8 cellular contexts compared by ENCODE assay signal in genomic region chr6:45424628-45424955, GRCh38. TPM values are rescaled to one million over a fixed set of nuclear protein-coding genes. Genes with fewer than 3 reads are reported as not detected.
A peak's percentile ranks its signal among the peaks of the same experiment; 100 is the strongest.
DNase-seq lines count a peak whose midpoint lies in the region; ATAC-seq, FAIRE-seq and TF ChIP-seq lines count a peak whose summit lies in the region.

No MANE protein-coding gene starts in this region.

- H3K36me3 ChIP-seq in GM23338 (ENCODE audit: insufficient read depth) (no peaks in the 10 kb centered on the region), SJCRH30 (peaks cover 49% of the 10 kb centered on the region), rectal smooth muscle tissue (ENCODE audit: control insufficient read depth, insufficient read depth, low read length) (no peaks in the 10 kb centered on the region)

- no peak for FAIRE-seq in urothelium cell line (lab: Jason Lieb, UNC)

- H3K4me3 ChIP-seq in GM23338, result peak overlapping the region; percentile 90
- peak overlapping the region; percentile 97 for H3K4me3 ChIP-seq in SJCRH30
- peak overlapping the region; percentile 87 for H3K4me3 ChIP-seq in rectal smooth muscle tissue (ENCODE audit: low read length)

- H3K9me2 ChIP-seq in GM23338 (ENCODE audit: insufficient read depth), result no peaks in the 10 kb centered on the region

- no peaks in the 10 kb centered on the region for H3K9me3 Mint-ChIP-seq in GM23338
- H3K9me3 Mint-ChIP-seq in endothelial cell (ENCODE audit: unreplicated experiment), result no peaks in the 10 kb centered on the region

- H3K27me3 ChIP-seq in GM23338 (ENCODE audit: insufficient read depth), result peaks cover 73% of the 10 kb centered on the region
- no peaks in the 10 kb centered on the region for H3K27me3 ChIP-seq in SJCRH30
- H3K27me3 ChIP-seq in rectal smooth muscle tissue (ENCODE audit: control insufficient read depth, insufficient read depth, low read length), result peaks cover 16% of the 10 kb centered on the region

- no peaks in the 10 kb centered on the region for H3K9me3 ChIP-seq in SJCRH30 (replicated peaks)

- H2AFZ ChIP-seq in GM23338, result no peak overlapping the region

- no peak for TF ChIP-seq CTCF in GM23338 (conservative IDR thresholded peaks at IDR 0.05; ENCODE audit: low read depth in 2 of 2)
- no peak for TF ChIP-seq CTCF in endothelial cell (IDR thresholded peaks at IDR 0.05; ENCODE audit: unreplicated experiment)

- H3K9ac ChIP-seq in rectal smooth muscle tissue (ENCODE audit: low read length), result no peak overlapping the region

- DNase-seq in GM23338 (ENCODE audit: low spot score) (no peak), SJCRH30 (no peak), endothelial cell (ENCODE audit: low spot score) (no peak), NCI-H1105 (lab: John Stamatoyannopoulos, UW) (no peak), urothelium cell line (ENCODE audit: low spot score) (no peak), NCI-H510A (lab: John Stamatoyannopoulos, UW) (no peak)

- H3K4me2 ChIP-seq in GM23338, result peak overlapping the region; percentile 94

- no peak overlapping the region for H3K27ac ChIP-seq in GM23338 (ENCODE audit: low read depth)
- peak overlapping the region; percentile 98 for H3K27ac ChIP-seq in SJCRH30
- H3K27ac ChIP-seq in rectal smooth muscle tissue (ENCODE audit: low read depth, low read length), result no peak overlapping the region

- peak overlapping the region; percentile 85 for H3K4me3 Mint-ChIP-seq in GM23338
- H3K4me3 Mint-ChIP-seq in endothelial cell (ENCODE audit: unreplicated experiment), result peak overlapping the region; percentile 82

- H3F3A ChIP-seq in GM23338 (replicated peaks; ENCODE audit: low read depth), result no peaks in the 10 kb centered on the region

- peaks cover 23% of the 10 kb centered on the region for H3K4me1 ChIP-seq in GM23338 (ENCODE audit: insufficient read depth)
- H3K4me1 ChIP-seq in SJCRH30, result peaks cover 17% of the 10 kb centered on the region; the same call in 1 of the 2 replicates
- no peaks in the 10 kb centered on the region for H3K4me1 ChIP-seq in rectal smooth muscle tissue (ENCODE audit: control insufficient read depth, insufficient read depth, low read length)

- H3K36me3 Mint-ChIP-seq in GM23338 (ENCODE audit: low read depth) (no peaks in the 10 kb centered on the region; the same call in 2 of the 3 replicates), endothelial cell (ENCODE audit: low read depth, unreplicated experiment) (no peaks in the 10 kb centered on the region)

- H4K20me1 ChIP-seq in GM23338 (replicated peaks; ENCODE audit: insufficient read depth), result no peaks in the 10 kb centered on the region

- ATAC-seq in GM23338 (no peak), HG02973 (IDR thresholded peaks at IDR 0.05; ENCODE audit: unreplicated experiment) (no peak)

- H3K27ac Mint-ChIP-seq in GM23338 (no peak overlapping the region), endothelial cell (ENCODE audit: unreplicated experiment) (no peak overlapping the region)

- peaks cover 49% of the 10 kb centered on the region for H3K27me3 Mint-ChIP-seq in GM23338 (ENCODE audit: insufficient read depth, low read depth, poor library complexity)
- H3K27me3 Mint-ChIP-seq in endothelial cell (ENCODE audit: unreplicated experiment), result peaks cover 10% of the 10 kb centered on the region

- peaks cover 22% of the 10 kb centered on the region for H3K4me1 Mint-ChIP-seq in GM23338
- peaks cover 7% of the 10 kb centered on the region for H3K4me1 Mint-ChIP-seq in endothelial cell (ENCODE audit: unreplicated experiment)

- no peaks in the 10 kb centered on the region for H3K79me2 ChIP-seq in GM23338 (replicated peaks; ENCODE audit: insufficient read depth)

TF ChIP-seq in GM23338, 12 proteins besides CTCF, POLR2A, EP300 and RAD21 (continues in another document):
- TF ChIP-seq ZNF331 (CRISPR knock-in tag; IDR thresholded peaks at IDR 0.05; ENCODE audit: low read depth), result no peak
- no peak for TF ChIP-seq REST (IDR thresholded peaks at IDR 0.05; ENCODE audit: unreplicated experiment)
- TF ChIP-seq ETS1 (IDR thresholded peaks at IDR 0.05), result no peak
- no peak for TF ChIP-seq JUNB (IDR thresholded peaks at IDR 0.05; ENCODE audit: unreplicated experiment)
- no peak for TF ChIP-seq NANOG (IDR thresholded peaks at IDR 0.05; ENCODE audit: borderline replicate concordance)

RNA-seq across cellular contexts. Expression of gene SUPT3H, which starts 46.9 kb away (rescaled TPM):
- 11.4 and 19.0 TPM in 2 replicates for total RNA-seq in GM23338 (2014; rRNA removed; shearing (Covaris generic))
- 23.2 and 30.1 TPM in 2 replicates for polyA plus RNA-seq in GM23338 (2016; fragmentation: Nextera tagmentation; extraction: Ambion mirVana)
- total RNA-seq in SJCRH30 (2014; rRNA removed; shearing (Covaris generic)), result 10.3 and 15.8 TPM in 2 replicates
- total RNA-seq in endothelial cell (ENCODE audit: unreplicated experiment), result 28.5 TPM
